7 cellular contexts compared by ENCODE assay signal in genomic region chr2:55482186-55482945, GRCh38. TPM values are rescaled to one million over a fixed set of nuclear protein-coding genes. Genes with fewer than 3 reads are reported as not detected.
DNase-seq lines count a peak whose midpoint lies in the region; ATAC-seq, FAIRE-seq and TF ChIP-seq lines count a peak whose summit lies in the region.

No MANE protein-coding gene starts in this region.

- no peak for TF ChIP-seq EP300 in H1 (IDR thresholded peaks at IDR 0.05; ENCODE audit: borderline replicate concordance in 1 of 2, low read depth in 2 of 2, low read length in 2 of 2)

- H3K4me3 ChIP-seq in HFF-Myc (replicated peaks; ENCODE audit: low read depth, low read length) (no peak overlapping the region), H1 (ENCODE audit: extremely low read depth in 1 of 4, insufficient read depth in 2 of 4, low read depth in 3 of 4, low read length in 4 of 4) (no peak overlapping the region), skeletal muscle cell (ENCODE audit: low read depth, low read length) (no peak overlapping the region)

- H4K8ac ChIP-seq in H1 (ENCODE audit: extremely low read depth, insufficient read depth, low read length) = no peak overlapping the region

- no peak overlapping the region for H3K18ac ChIP-seq in H1 (ENCODE audit: extremely low read depth, low read length)

- H4K20me1 ChIP-seq in H1 (replicated peaks in 1 of 2; ENCODE audit: control insufficient read depth in 1 of 2, insufficient read depth in 2 of 2, low read length in 2 of 2) = no peaks in the 10 kb centered on the region

- ATAC-seq in HG03432 (IDR thresholded peaks at IDR 0.05; ENCODE audit: unreplicated experiment) (no peak), GM21390 (IDR thresholded peaks at IDR 0.05; ENCODE audit: unreplicated experiment) (no peak)

- H3K23me2 ChIP-seq in H1 (ENCODE audit: low read depth, low read length) = no peaks in the 10 kb centered on the region

- no peak overlapping the region for H2BK20ac ChIP-seq in H1 (ENCODE audit: low read length)

- no peaks in the 10 kb centered on the region for H3K27me3 ChIP-seq in H1 (replicated peaks in 1 of 4; ENCODE audit: control insufficient read depth in 3 of 4, extremely low read depth in 1 of 4, insufficient read depth in 3 of 4, low read length in 3 of 4)

- no peak overlapping the region for H2AK5ac ChIP-seq in H1 (ENCODE audit: low read depth, low read length)

- no peak overlapping the region for H4K5ac ChIP-seq in H1 (ENCODE audit: insufficient read length, low read depth, low read length)

- POLR2A ChIA-PET in H1 (lab: Charles Lee; ENCODE audit: partially characterized antibody) = no interaction called here

- H2BK5ac ChIP-seq in H1 (ENCODE audit: low read depth, low read length) = no peak overlapping the region

- peak overlapping the region; percentile 66; the same call in 1 of the 2 replicates for H2AFZ ChIP-seq in H1 (ENCODE audit: low read length)

- no peaks in the 10 kb centered on the region for H3K79me1 ChIP-seq in H1 (ENCODE audit: low read depth, low read length)

- TF ChIP-seq RAD21 in H1 (IDR thresholded peaks at IDR 0.05 in 1 of 2, conservative IDR thresholded peaks at IDR 0.05 in 1 of 2; ENCODE audit: low read depth in 2 of 2, low read length in 2 of 2) = no peak

- no peak overlapping the region for H3K14ac ChIP-seq in H1 (ENCODE audit: insufficient read length)

- H3K79me2 ChIP-seq in H1 (ENCODE audit: control insufficient read depth in 1 of 2, insufficient read depth in 2 of 2, low read length in 2 of 2) = no peaks in the 10 kb centered on the region

- no peak for TF ChIP-seq POLR2A in H1 (IDR thresholded peaks at IDR 0.05; ENCODE audit: control extremely low read depth in 1 of 2, low read depth in 2 of 2, low read length in 2 of 2)

- H3K27ac ChIP-seq in H1 (ENCODE audit: low read depth, low read length) = no peak overlapping the region

- H4K91ac ChIP-seq in H1 (replicated peaks; ENCODE audit: insufficient read length, low read length) = no peak overlapping the region

- no peak overlapping the region; the same call in 1 of the 2 replicates for H2BK15ac ChIP-seq in H1 (ENCODE audit: low read length)

- no peak overlapping the region for H3K4me2 ChIP-seq in H1 (ENCODE audit: insufficient read depth in 1 of 2, low read depth in 2 of 2, low read length in 2 of 2)

- peak; percentile 36 for DNase-seq in HFF-Myc (ENCODE audit: extremely low read depth, low read depth)
- DNase-seq in NCI-H524 (lab: John Stamatoyannopoulos, UW) = peak; percentile 93 to 98
- no peak for DNase-seq in H1 (ENCODE audit: low read depth in 1 of 2, low spot score in 2 of 2)
- peak; percentile 46 for DNase-seq in skeletal muscle cell (ENCODE audit: low read depth)
- no peak for DNase-seq in NOMO-1 treated with DMSO at 0.1 percent for 48 hours (lab: John Stamatoyannopoulos, UW; ENCODE audit: unreplicated experiment)

- H3K56ac ChIP-seq in H1 (replicated peaks; ENCODE audit: insufficient read length, low read depth, low read length) = no peak overlapping the region

- H3K4me1 ChIP-seq in H1 (replicated peaks in 1 of 4; ENCODE audit: control insufficient read depth in 3 of 4, insufficient read depth in 4 of 4, low read length in 3 of 4) = peaks cover 0 to 2% (median 0%) of the 10 kb centered on the region in 4 experiments; a peak in 2 of 7 replicates

- H3K4ac ChIP-seq in H1 (replicated peaks; ENCODE audit: insufficient read length, low read depth, low read length) = no peak overlapping the region

- H3K36me3 ChIP-seq in H1 (ENCODE audit: control insufficient read depth in 2 of 4, insufficient read depth in 4 of 4, low read length in 3 of 4) = no peaks in the 10 kb centered on the region

- no peak overlapping the region for H3K23ac ChIP-seq in H1 (ENCODE audit: insufficient read length)

- no peak overlapping the region for H3K9ac ChIP-seq in H1 (replicated peaks in 1 of 4; ENCODE audit: extremely low read depth in 1 of 4, low read depth in 3 of 4, low read length in 3 of 4)

- no peak overlapping the region for H2BK12ac ChIP-seq in H1 (ENCODE audit: low read depth, low read length)

- no peaks in the 10 kb centered on the region for H3K9me3 ChIP-seq in H1 (ENCODE audit: insufficient read depth in 2 of 2, low read depth in 1 of 2, low read length in 1 of 2)

- TF ChIP-seq CTCF in HFF-Myc (IDR thresholded peaks at IDR 0.05; ENCODE audit: low read depth, low read length, missing control alignments) (no peak), H1 (IDR thresholded peaks at IDR 0.05; ENCODE audit: control extremely low read depth in 1 of 3, insufficient read depth in 1 of 3, low read depth in 1 of 3, low read length in 3 of 3) (no peak)

- no peak overlapping the region for H2BK120ac ChIP-seq in H1 (replicated peaks; ENCODE audit: low read depth, low read length)

- WGBS in H1 (ENCODE audit: extremely low coverage in 1 of 2, insufficient coverage in 1 of 2, insufficient read length in 1 of 2, insufficient replicate concordance in 2 of 2, low coverage in 1 of 2, low lambda C conversion rate in 2 of 2, missing lambda C conversion rate in 1 of 2), 2 experiments = 83% methylated on average over 3 of the region's 6 CpGs; no CpG with 5 or more reads in 1 of the 2 experiments

- CTCF ChIA-PET in H1 (lab: Charles Lee; ENCODE audit: partially characterized antibody) = no interaction called here

- FAIRE-seq in H1 (lab: Jason Lieb, UNC) = no peak

TF ChIP-seq in H1, 55 proteins besides CTCF, POLR2A, EP300 and RAD21:
- TF ChIP-seq SAP30 (IDR thresholded peaks at IDR 0.05; ENCODE audit: insufficient read depth, insufficient replicate concordance, low read length) (no peak), TBP (IDR thresholded peaks at IDR 0.05; ENCODE audit: low read depth, low read length) (no peak), HDAC2 (IDR thresholded peaks at IDR 0.05; ENCODE audit: borderline replicate concordance in 1 of 2, low read depth in 2 of 2, low read length in 2 of 2) (no peak)

RNA-seq across cellular contexts. Expression of gene CFAP36, which starts 37.2 kb away (rescaled TPM):
- 18.7 and 19.9 TPM in 2 replicates for total RNA-seq in H1 (2021; fragmentation: NEBNext Ultra II Directional; extraction: Animal tissue kit (Norgen Biotek cat#: 25700))
- polyA plus RNA-seq in H1 (2011; rRNA removed) = 3.2 and 4.4 TPM in 2 replicates
- 9.9 TPM for polyA plus RNA-seq in H1 (2011; cell fraction: cytosol; rRNA removed)
- 5.2 TPM for polyA plus RNA-seq in H1 (2011; cell fraction: nucleus; rRNA removed)
- polyA plus RNA-seq in H1 (2012, experiment 1 of 2) = 15.8 to 25.2 TPM (median 18.3 TPM) in 4 replicates
- polyA plus RNA-seq in H1 (2012, experiment 2 of 2) = 2.6 TPM
- polyA plus RNA-seq in H1 (2013, experiment 1 of 2) = 21.9 TPM
- polyA plus RNA-seq in H1 (2013, experiment 2 of 2) = 23.3 TPM
- 3.2 and 4.4 TPM in 2 replicates for polyA minus RNA-seq in H1 (2011; rRNA and poly(A)+ RNA removed)
- 4.4 TPM for polyA minus RNA-seq in H1 (2011; cell fraction: cytosol; rRNA and poly(A)+ RNA removed)
- polyA minus RNA-seq in H1 (2011; cell fraction: nucleus; rRNA and poly(A)+ RNA removed) = 5.2 TPM

Comparison
In these comparisons a context has a peak if more than half of its experiments do, and no peak if none do; other contexts are left out.
1. DNase-seq: peak in HFF-Myc (single experiment), NCI-H524 (2 of 2) and skeletal muscle cell (single experiment); none in H1 (0 of 2) and NOMO-1 treated with DMSO at 0.1 percent for 48 hours (single experiment).